ENCODE assay signal across 8 cellular contexts in genomic region chrX:47650164-47651042, GRCh38. TPM values are rescaled to one million over a fixed set of nuclear protein-coding genes. Genes with fewer than 3 reads are reported as not detected.
DNase-seq lines count a peak whose midpoint lies in the region; ATAC-seq and TF ChIP-seq lines count a peak whose summit lies in the region.

A gene with protein sequence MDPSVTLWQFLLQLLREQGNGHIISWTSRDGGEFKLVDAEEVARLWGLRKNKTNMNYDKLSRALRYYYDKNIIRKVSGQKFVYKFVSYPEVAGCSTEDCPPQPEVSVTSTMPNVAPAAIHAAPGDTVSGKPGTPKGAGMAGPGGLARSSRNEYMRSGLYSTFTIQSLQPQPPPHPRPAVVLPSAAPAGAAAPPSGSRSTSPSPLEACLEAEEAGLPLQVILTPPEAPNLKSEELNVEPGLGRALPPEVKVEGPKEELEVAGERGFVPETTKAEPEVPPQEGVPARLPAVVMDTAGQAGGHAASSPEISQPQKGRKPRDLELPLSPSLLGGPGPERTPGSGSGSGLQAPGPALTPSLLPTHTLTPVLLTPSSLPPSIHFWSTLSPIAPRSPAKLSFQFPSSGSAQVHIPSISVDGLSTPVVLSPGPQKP (minus strand): TSS chrX:47650563. CDS start chrX:47641441, 9,122 bp downstream.

- CTCF ChIA-PET in T-cell (lab: Charles Lee), result no interaction called here

- intact Hi-C loops in transverse colon (cut with DNase I; ENCODE audit: low total_unique reads), result no loop called here

- peak within 1 kb of the TSS; percentile 85 to 90 (median 85) for H3K4me3 Mint-ChIP-seq in T-cell

- H3K9me3 Mint-ChIP-seq in T-cell, result no peaks in the 10 kb centered on the region

- H3K14ac ChIP-seq in trophoblast cell (ENCODE audit: low read length), result peak within 1 kb of the TSS; percentile 74

- H3K23ac ChIP-seq in trophoblast cell (ENCODE audit: low read length), result no peak within 1 kb of the TSS

- peak; percentile 67 for TF ChIP-seq POLR2A in transverse colon (IDR thresholded peaks at IDR 0.05)

- peak; percentile 92 for ATAC-seq in HG02763 (IDR thresholded peaks at IDR 0.05; ENCODE audit: unreplicated experiment)
- peak; percentile 89 to 93 (median 90) for ATAC-seq in T-cell (replicated peaks in 1 of 4)

- peak within 1 kb of the TSS; percentile 81 for H3K4me2 ChIP-seq in trophoblast cell (ENCODE audit: low read length)

- H4K91ac ChIP-seq in trophoblast cell (ENCODE audit: low read depth, low read length), result peak within 1 kb of the TSS; percentile 60

- in situ Hi-C loops in transverse colon (cut with MboI; ENCODE audit: low pct_ligation_motif_present in 1 of 4, low pct_unique_long_range_greater_than_20kb in 1 of 4, low sequenced_read_pairs in 3 of 4), result no loop called here

- H2BK120ac ChIP-seq in trophoblast cell (ENCODE audit: insufficient read depth, low read length, poor library complexity), result peak within 1 kb of the TSS; percentile 28

- peak within 1 kb of the TSS; percentile 46 for H3K18ac ChIP-seq in trophoblast cell (ENCODE audit: low read length)

- peak within 1 kb of the TSS; percentile 66 for H4K8ac ChIP-seq in trophoblast cell (ENCODE audit: low read depth, low read length)

- TF ChIP-seq CTCF in GM12865 (IDR thresholded peaks at IDR 0.05; ENCODE audit: insufficient read depth, low read depth, low read length, missing control alignments) (no peak), cardiac muscle cell (IDR thresholded peaks at IDR 0.05; ENCODE audit: low read depth, low read length) (no peak), transverse colon (IDR thresholded peaks at IDR 0.05) (no peak)

- WGBS in adipose tissue, 3 donors, result 0 to 38% (median 1%) methylated on average over 27 to 64 of the region's 65 CpGs
- no CpG with 5 or more reads among the region's 65 CpGs for WGBS in trophoblast cell (ENCODE audit: extremely low coverage, insufficient coverage, insufficient read length)
- WGBS in transverse colon (ENCODE audit: low coverage in 1 of 2), 2 donors, result 52% methylated on average over 50 of the region's 65 CpGs; no CpG with 5 or more reads in 1 of the 2 donors

- H3K4me1 ChIP-seq in cardiac muscle cell (ENCODE audit: low read depth), result no peaks in the 10 kb centered on the region
- peaks cover 4 to 6% of the 10 kb centered on the region in 2 experiments for H3K4me1 ChIP-seq in trophoblast cell (ENCODE audit: control insufficient read depth in 1 of 2, insufficient read depth in 2 of 2, low read length in 2 of 2)
- peaks cover 0 to 18% (median 10%) of the 10 kb centered on the region in 4 donors for H3K4me1 ChIP-seq in transverse colon

- peak within 1 kb of the TSS; percentile 59 for H3K4ac ChIP-seq in trophoblast cell (ENCODE audit: low read depth, low read length)

- DNase-seq in GM12865 (ENCODE audit: low read depth) (peak; percentile 97), NCI-H1417 treated with DMSO at 0.1 percent for 48 hours (lab: John Stamatoyannopoulos, UW) (peak; percentile 92), T-cell (peak; percentile 69 to 93 (median 86)), cardiac muscle cell (ENCODE audit: low read depth in 1 of 2, low spot score in 1 of 2) (peak; percentile 95 to 99), trophoblast cell (peak; percentile 92), transverse colon (peak; percentile 94)

- POLR2A ChIA-PET in T-cell (lab: Charles Lee), result interaction anchor here in 1 of 2 donors (0.8 to 1.0 kb wide), 2 partner anchors 505 to 1541 kb away, joined by 4 read pairs; partner anchors contain the start of gene RBM10

- H3K36me3 Mint-ChIP-seq in T-cell, result peaks cover 30% of the 10 kb centered on the region

- no peaks in the 10 kb centered on the region for H3K27me3 ChIP-seq in cardiac muscle cell
- no peaks in the 10 kb centered on the region for H3K27me3 ChIP-seq in trophoblast cell (ENCODE audit: insufficient read depth, low read length)
- H3K27me3 ChIP-seq in transverse colon, result no peaks in the 10 kb centered on the region

- H2BK12ac ChIP-seq in trophoblast cell (ENCODE audit: low read length), result no peak within 1 kb of the TSS

- no peak within 1 kb of the TSS for H2AK5ac ChIP-seq in trophoblast cell (ENCODE audit: low read length)

- H3K27ac ChIP-seq in adipose tissue (ENCODE audit: low read depth, low read length) (no peak within 1 kb of the TSS), cardiac muscle cell (peak within 1 kb of the TSS; percentile 83), trophoblast cell (ENCODE audit: low read depth, low read length) (peak within 1 kb of the TSS; percentile 47), transverse colon (peak within 1 kb of the TSS; percentile 74 to 95 (median 92))

- peak within 1 kb of the TSS; percentile 83 for H3K4me3 ChIP-seq in GM12865 (ENCODE audit: low read depth, low read length)
- peak within 1 kb of the TSS; percentile 93 for H3K4me3 ChIP-seq in cardiac muscle cell
- peak within 1 kb of the TSS; percentile 98 for H3K4me3 ChIP-seq in trophoblast cell (ENCODE audit: low read depth, low read length)
- peak within 1 kb of the TSS; percentile 48 to 86 (median 72) for H3K4me3 ChIP-seq in transverse colon

- H3K9ac ChIP-seq in trophoblast cell (ENCODE audit: low read length), result peak within 1 kb of the TSS; percentile 89

- peak within 1 kb of the TSS; percentile 50 for H2BK5ac ChIP-seq in trophoblast cell (ENCODE audit: low read depth, low read length, poor library complexity)

- H3K79me1 ChIP-seq in trophoblast cell (ENCODE audit: low read length), result peaks cover 6% of the 10 kb centered on the region

- H2AFZ ChIP-seq in trophoblast cell (ENCODE audit: insufficient read depth, low read length, poor library complexity), result peak within 1 kb of the TSS; percentile 62

- H3K79me2 ChIP-seq in trophoblast cell (ENCODE audit: control insufficient read depth, insufficient read depth, low read length, poor library complexity), result peaks cover 3% of the 10 kb centered on the region

- no peak for TF ChIP-seq EP300 in transverse colon (IDR thresholded peaks at IDR 0.05; ENCODE audit: low read depth)

- H3K36me3 ChIP-seq in cardiac muscle cell, result no peaks in the 10 kb centered on the region
- peaks cover 0 to 2% of the 10 kb centered on the region in 2 experiments for H3K36me3 ChIP-seq in trophoblast cell (ENCODE audit: control insufficient read depth in 1 of 2, insufficient read depth in 2 of 2, low read length in 2 of 2)
- H3K36me3 ChIP-seq in transverse colon, result no peaks in the 10 kb centered on the region

- H3K27ac Mint-ChIP-seq in T-cell, result peak within 1 kb of the TSS; percentile 89 to 95

- peaks cover 34 to 45% (median 44%) of the 10 kb centered on the region in 3 donors for H3K4me1 Mint-ChIP-seq in T-cell

- H4K12ac ChIP-seq in trophoblast cell (ENCODE audit: low read depth, low read length), result peak within 1 kb of the TSS; percentile 88

- H3K9me3 ChIP-seq in cardiac muscle cell (ENCODE audit: low read depth) (no peaks in the 10 kb centered on the region), trophoblast cell (ENCODE audit: insufficient read depth, low read depth, low read length) (no peaks in the 10 kb centered on the region), transverse colon (no peaks in the 10 kb centered on the region)

- H3K27me3 Mint-ChIP-seq in T-cell, result peaks cover 0 to 20% of the 10 kb centered on the region in 2 donors

RNA-seq across cellular contexts. Expression of the gene that starts here (rescaled TPM):
- total RNA-seq in T-cell (10 to 100 TPM; 28.5 to 40.0 (median 36.0) TPM), cardiac muscle cell (36.6 and 39.4 TPM in 2 replicates), transverse colon (10 to 100 TPM; 11.6 to 27.5 (median 18.6) TPM)
- polyA plus RNA-seq in adipose tissue (10 to 100 TPM; 11.5 to 27.3 (median 23.1) TPM), cardiac muscle cell (20.6 and 32.3 TPM in 2 replicates)
- polyA plus RNA-seq in trophoblast cell (2013), result 25.3 and 26.6 TPM in 2 replicates
